Comparison of ENCODE assay signal across 25 cellular contexts in the genomic region with DNA sequence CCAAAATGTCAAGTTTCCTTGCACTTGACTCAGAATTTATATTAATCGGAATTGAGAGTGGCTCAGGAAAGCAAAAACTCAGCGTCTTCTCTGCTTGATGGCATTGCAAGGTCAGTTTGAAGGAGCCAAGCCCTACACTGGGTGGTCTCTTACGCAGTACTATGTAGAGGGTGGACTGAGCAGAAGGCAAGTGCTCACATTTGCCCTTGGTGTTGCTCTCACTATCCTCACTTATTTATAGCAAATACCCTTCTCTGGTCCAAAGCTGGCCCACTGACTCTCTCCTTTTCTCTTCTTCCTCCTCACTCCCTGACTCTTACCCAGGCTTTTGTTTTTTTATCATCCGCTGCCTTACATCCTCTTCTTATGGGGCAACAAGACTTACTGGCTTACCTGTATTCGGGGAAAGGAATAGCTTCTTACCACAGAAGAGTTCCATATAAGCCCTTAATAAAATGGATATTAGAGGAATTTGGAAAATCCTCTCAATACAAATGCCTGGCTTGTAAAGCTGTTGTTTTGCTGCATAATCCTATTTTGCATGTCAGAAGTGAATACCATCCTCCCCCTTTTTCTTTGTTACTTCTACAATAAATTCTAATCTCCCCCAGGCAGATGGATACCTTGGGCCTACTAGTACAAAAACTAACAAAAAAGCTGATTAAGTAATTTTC.
"Had no signal": no experiment of that assay in that cellular context is flagged by ENCODE, and none has a peak within 500 bp of the region (broad histone marks: within the 10 kb centered on the region; RNA-seq: fewer than 3 reads in every experiment).

No MANE protein-coding gene starts in this region.

- H3K4me3 Mint-ChIP-seq: activated CD4-positive, alpha-beta memory T cell treated with anti-CD3 and anti-CD28 coated beads for 36 hours; activated CD4-positive, alpha-beta T cell treated with anti-CD3 and anti-CD28 coated beads, Interleukin-2, amount 10 ng/mL, durations not matched to agents 24 days and 14 days; activated naive CD4-positive, alpha-beta T cell treated with anti-CD3 and anti-CD28 coated beads, Interleukin-2, amount 10 ng/mL, durations not matched to agents 7 days and 5 days; activated naive CD8-positive, alpha-beta T cell treated with anti-CD3 and anti-CD28 coated beads, Interleukin-2, amount 10 ng/mL, durations not matched to agents 7 days and 5 days; activated T-cell treated with anti-CD3 and anti-CD28 coated beads, Interleukin-2, amount 50 U/mL, for 24 hours; brain; natural killer cell had no signal

- H3K4me1 ChIP-seq: ascending aorta, left lung, lower lobe of right lung, right lobe of liver, transverse colon had no signal

- H3K36me3 Mint-ChIP-seq: activated CD4-positive, alpha-beta memory T cell treated with anti-CD3 and anti-CD28 coated beads for 36 hours; activated naive CD4-positive, alpha-beta T cell treated with anti-CD3 and anti-CD28 coated beads, Interleukin-2, amount 10 ng/mL, durations not matched to agents 7 days and 5 days; activated naive CD8-positive, alpha-beta T cell treated with anti-CD3 and anti-CD28 coated beads, Interleukin-2, amount 10 ng/mL, durations not matched to agents 7 days and 5 days; brain; natural killer cell had no signal

- H3K9me3 ChIP-seq: ascending aorta, left lung, lower lobe of right lung, right lobe of liver, testis, transverse colon had no signal

- H3K36me3 ChIP-seq: ascending aorta, left lung, lower lobe of right lung, right lobe of liver, transverse colon, WERI-Rb-1 had no signal

- H3K27ac Mint-ChIP-seq: activated CD4-positive, alpha-beta memory T cell treated with anti-CD3 and anti-CD28 coated beads for 36 hours; activated CD4-positive, alpha-beta T cell treated with anti-CD3 and anti-CD28 coated beads, Interleukin-2, amount 10 ng/mL, durations not matched to agents 24 days and 14 days; activated naive CD4-positive, alpha-beta T cell treated with anti-CD3 and anti-CD28 coated beads, Interleukin-2, amount 10 ng/mL, durations not matched to agents 7 days and 5 days; activated naive CD8-positive, alpha-beta T cell treated with anti-CD3 and anti-CD28 coated beads, Interleukin-2, amount 10 ng/mL, durations not matched to agents 7 days and 5 days; activated T-cell treated with anti-CD3 and anti-CD28 coated beads, Interleukin-2, amount 50 U/mL, for 24 hours; brain; natural killer cell had no signal

- H3K4me3 ChIP-seq: ascending aorta, coronary artery, left lung, lower lobe of right lung, right lobe of liver, testis, transverse colon had no signal

- DNase-seq: activated CD4-positive, alpha-beta memory T cell treated with anti-CD3 and anti-CD28 coated beads for 36 hours; activated CD4-positive, alpha-beta T cell treated with anti-CD3 and anti-CD28 coated beads, Interleukin-2, amount 10 ng/mL, durations not matched to agents 24 days and 14 days; activated CD4-positive, CD25-positive, alpha-beta regulatory T cell treated with anti-CD3 and anti-CD28 coated beads, Interleukin-2, amount 50 U/mL, for 72 hours; activated CD8-positive, alpha-beta memory T cell treated with anti-CD3 and anti-CD28 coated beads, Interleukin-2, amount 50 U/mL, for 48 hours; activated gamma-delta T cell; activated naive CD4-positive, alpha-beta T cell treated with anti-CD3 and anti-CD28 coated beads, Interleukin-2, amount 10 ng/mL, durations not matched to agents 7 days and 5 days; activated naive CD8-positive, alpha-beta T cell treated with anti-CD3 and anti-CD28 coated beads, Interleukin-2, amount 10 ng/mL, durations not matched to agents 7 days and 5 days; activated T-cell treated with anti-CD3 and anti-CD28 coated beads, Interleukin-2, amount 50 U/mL, for 24 hours; foreskin fibroblast; head of caudate nucleus; hypothalamus; left lung; lower lobe of right lung; mesendoderm; natural killer cell; right lobe of liver; stimulated activated CD4-positive, alpha-beta T cell treated with anti-CD3 and anti-CD28 coated beads, Interleukin-4, amount 100 ng/mL, for 1 hour; stimulated activated naive CD8-positive, alpha-beta T cell treated with anti-CD3 and anti-CD28 coated beads, Interleukin-15, Interleukin-2, amounts not matched to agents 100 U/mL and 50 U/mL, for 24 hours; T1000; testis; transverse colon; WERI-Rb-1 had no signal

- H3K27me3 ChIP-seq: ascending aorta, right lobe of liver, testis, transverse colon had no signal

- H3K27ac ChIP-seq: ascending aorta, coronary artery, left lung, lower lobe of right lung, right lobe of liver, testis, transverse colon, WERI-Rb-1 had no signal

- H3K9me3 Mint-ChIP-seq: activated CD4-positive, alpha-beta memory T cell treated with anti-CD3 and anti-CD28 coated beads for 36 hours; activated CD4-positive, alpha-beta T cell treated with anti-CD3 and anti-CD28 coated beads, Interleukin-2, amount 10 ng/mL, durations not matched to agents 24 days and 14 days; activated naive CD4-positive, alpha-beta T cell treated with anti-CD3 and anti-CD28 coated beads, Interleukin-2, amount 10 ng/mL, durations not matched to agents 7 days and 5 days; activated naive CD8-positive, alpha-beta T cell treated with anti-CD3 and anti-CD28 coated beads, Interleukin-2, amount 10 ng/mL, durations not matched to agents 7 days and 5 days; activated T-cell treated with anti-CD3 and anti-CD28 coated beads, Interleukin-2, amount 50 U/mL, for 24 hours; brain; natural killer cell had no signal

- H3K4me1 Mint-ChIP-seq: natural killer cell had no signal
